1 cellular context compared by ENCODE assay signal in genomic region chr17:67421869-67422273, GRCh38.
TF ChIP-seq lines count a peak whose summit lies in the region.

No MANE protein-coding gene starts in this region.

TF ChIP-seq in WTC11, 78 proteins besides CTCF, POLR2A, EP300 and RAD21 (continued from another document):
- TF ChIP-seq, protein P1, sequence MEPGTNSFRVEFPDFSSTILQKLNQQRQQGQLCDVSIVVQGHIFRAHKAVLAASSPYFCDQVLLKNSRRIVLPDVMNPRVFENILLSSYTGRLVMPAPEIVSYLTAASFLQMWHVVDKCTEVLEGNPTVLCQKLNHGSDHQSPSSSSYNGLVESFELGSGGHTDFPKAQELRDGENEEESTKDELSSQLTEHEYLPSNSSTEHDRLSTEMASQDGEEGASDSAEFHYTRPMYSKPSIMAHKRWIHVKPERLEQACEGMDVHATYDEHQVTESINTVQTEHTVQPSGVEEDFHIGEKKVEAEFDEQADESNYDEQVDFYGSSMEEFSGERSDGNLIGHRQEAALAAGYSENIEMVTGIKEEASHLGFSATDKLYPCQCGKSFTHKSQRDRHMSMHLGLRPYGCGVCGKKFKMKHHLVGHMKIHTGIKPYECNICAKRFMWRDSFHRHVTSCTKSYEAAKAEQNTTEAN (CRISPR knock-in tag; IDR thresholded peaks at IDR 0.05), result no peak
- TF ChIP-seq GTF2I (CRISPR knock-in tag; conservative IDR thresholded peaks at IDR 0.05) (no peak), NFATC4 (CRISPR knock-in tag; IDR thresholded peaks at IDR 0.05) (no peak)
